ENCODE assay signal across 11 cellular contexts in the genomic region with DNA sequence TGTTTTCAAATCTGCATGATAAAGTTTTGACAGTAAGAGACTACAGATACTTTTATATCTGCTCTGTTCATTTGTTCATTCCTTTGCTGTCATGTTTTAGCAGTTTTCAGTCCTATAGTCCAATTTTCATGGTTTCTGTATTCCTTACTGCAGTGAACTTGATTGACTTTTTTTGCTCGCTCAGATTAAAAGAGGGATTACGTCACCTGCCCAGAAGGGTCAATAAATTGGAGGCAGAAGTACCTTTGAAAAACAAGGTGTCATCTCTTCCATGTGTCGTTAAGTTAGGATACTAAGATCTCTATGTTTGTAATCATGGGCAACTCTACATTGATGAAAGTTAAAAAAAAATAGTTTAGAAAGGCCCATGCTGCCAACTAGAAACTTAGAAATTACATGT.
"Had no signal": no experiment of that assay in that cellular context is flagged by ENCODE, and none has a peak within 500 bp of the region (broad histone marks: within the 10 kb centered on the region; RNA-seq: fewer than 3 reads in every experiment).

No MANE protein-coding gene starts in this region.

- ATAC-seq: GM23338, HCT116 had no signal

- H3K9me3 Mint-ChIP-seq: GM23338, H9 had no signal

- H3K4me3 ChIP-seq: GM23248, GM23338, HAP-1 had no signal

- H3K27ac ChIP-seq: GM23248 had no signal

- H3K9ac ChIP-seq: GM23248 had no signal

- H2AFZ ChIP-seq: GM23248, GM23338 had no signal

- H3K36me3 ChIP-seq: HAP-1 had no signal

- DNase-seq: GM23248, GOT3, H7, H9, HCEC 1CT, HFFc6 had no signal

- FAIRE-seq: H1, H54 had no signal

- H3K4me3 Mint-ChIP-seq: GM23338, H9, HFFc6 had no signal

- H3K27ac Mint-ChIP-seq: GM23338, H9, HFFc6 had no signal

- H3K4me2 ChIP-seq: GM23338 had no signal

- H3K9me3 ChIP-seq: HAP-1 had no signal
